ENCODE assay signal across 9 cellular contexts in genomic region chr12:8081228-8081920, GRCh38. TPM values are rescaled to one million over a fixed set of nuclear protein-coding genes. Genes with fewer than 3 reads are reported as not detected.
DNase-seq lines count a peak whose midpoint lies in the region; ATAC-seq and TF ChIP-seq lines count a peak whose summit lies in the region.
"Had no signal": no experiment of that assay in that cellular context is flagged by ENCODE, and none has a peak within 500 bp of the region (broad histone marks: within the 10 kb centered on the region; RNA-seq: fewer than 3 reads in every experiment).

No MANE protein-coding gene starts in this region.

- H3K27ac ChIP-seq in iPS-20b (ENCODE audit: low read length) (peak overlapping the region; percentile 95), skeletal muscle tissue (ENCODE audit: low read depth, low read length) (peak overlapping the region; percentile 92)

- H3K4me1 ChIP-seq in iPS-20b (ENCODE audit: insufficient read depth, low read length) (peaks cover 4% of the 10 kb centered on the region), skeletal muscle tissue (ENCODE audit: control insufficient read depth in 3 of 3, insufficient read depth in 3 of 3, low read length in 3 of 3) (peaks cover 14 to 24% (median 24%) of the 10 kb centered on the region in 3 donors)

- no peak for TF ChIP-seq CTCF in astrocyte of the cerebellum (IDR thresholded peaks at IDR 0.05; ENCODE audit: low read depth, low read length, missing control alignments)

- in situ Hi-C loops in astrocyte of the cerebellum (cut with HindIII; ENCODE audit: low sequenced_read_pairs), result loop anchor here (25.0 kb wide), 1 partner anchor 106 kb away; no protein-coding TSS in a partner anchor

- DNase-seq in NCI-H510A treated with DMSO at 0.1 percent for 48 hours (lab: John Stamatoyannopoulos, UW) (peak; percentile 10), NCI-H510A (lab: John Stamatoyannopoulos, UW) (no peak), NCI-H2171 (lab: John Stamatoyannopoulos, UW) (peak; percentile 66), astrocyte of the cerebellum (ENCODE audit: low read depth) (no peak), NCI-H2196 (lab: John Stamatoyannopoulos, UW; ENCODE audit: unreplicated experiment) (no peak)

- no peaks in the 10 kb centered on the region for H3K36me3 ChIP-seq in iPS-20b (ENCODE audit: insufficient read depth, low read depth, low read length)
- peaks cover 0 to 1% (median 0%) of the 10 kb centered on the region in 3 donors for H3K36me3 ChIP-seq in skeletal muscle tissue (ENCODE audit: control insufficient read depth in 3 of 3, insufficient read depth in 3 of 3, low read length in 3 of 3)

- H3K27me3 ChIP-seq in iPS-20b (ENCODE audit: insufficient read depth, low read length) (no peaks in the 10 kb centered on the region), skeletal muscle tissue (ENCODE audit: control insufficient read depth in 3 of 3, insufficient read depth in 3 of 3, low read length in 3 of 3) (no peaks in the 10 kb centered on the region)

- H3K9ac ChIP-seq in iPS-20b (ENCODE audit: low read depth, low read length) (peak overlapping the region; percentile 97), skeletal muscle tissue (ENCODE audit: low read depth in 1 of 3, low read length in 3 of 3) (peak overlapping the region; percentile 92 to 100 (median 97))

- H3K4me3 ChIP-seq in astrocyte of the cerebellum (ENCODE audit: low read depth, low read length) (peak overlapping the region; percentile 96), iPS-20b (ENCODE audit: low read length) (peak overlapping the region; percentile 91), skeletal muscle tissue (ENCODE audit: low read length in 3 of 3) (peak overlapping the region; percentile 98 to 100 (median 99))

- no peak for ATAC-seq in HG02938 (IDR thresholded peaks at IDR 0.05; ENCODE audit: unreplicated experiment)

- H3K9me3 ChIP-seq in iPS-20b (ENCODE audit: insufficient read depth, low read depth, low read length) (no peaks in the 10 kb centered on the region), skeletal muscle tissue (ENCODE audit: control insufficient read depth in 3 of 3, low read length in 3 of 3) (no peaks in the 10 kb centered on the region)

RNA-seq across cellular contexts. Expression of gene NECAP1, which starts 0.7 kb away (rescaled TPM):
- 25.1 TPM for total RNA-seq in skeletal muscle tissue

RNA-seq across cellular contexts. Expression of gene C3AR1, which starts 15.2 kb away (rescaled TPM):
- 7.8 TPM for total RNA-seq in skeletal muscle tissue

RNA-seq across cellular contexts. Expression of gene CLEC4A, which starts 42.0 kb away (rescaled TPM):
- not detected for total RNA-seq in skeletal muscle tissue
- total RNA-seq: dermis microvascular lymphatic vessel endothelial cell had no signal

RNA-seq across cellular contexts. Expression of gene FOXJ2, which starts 48.9 kb away (rescaled TPM):
- total RNA-seq in skeletal muscle tissue, result 9.4 TPM

Comparison
In these comparisons a context has a peak if more than half of its experiments do, and no peak if none do; other contexts are left out.
1. DNase-seq: peak in NCI-H510A treated with DMSO at 0.1 percent for 48 hours (single experiment) and NCI-H2171 (single experiment); none in NCI-H510A (single experiment), astrocyte of the cerebellum (single experiment) and NCI-H2196 (single experiment).
2. Peak in every context shown above with its lines, with median percentiles within 50 percentile points of each other: H3K4me3 ChIP-seq.